Comparison of ENCODE assay signal across 8 cellular contexts in the genomic region with DNA sequence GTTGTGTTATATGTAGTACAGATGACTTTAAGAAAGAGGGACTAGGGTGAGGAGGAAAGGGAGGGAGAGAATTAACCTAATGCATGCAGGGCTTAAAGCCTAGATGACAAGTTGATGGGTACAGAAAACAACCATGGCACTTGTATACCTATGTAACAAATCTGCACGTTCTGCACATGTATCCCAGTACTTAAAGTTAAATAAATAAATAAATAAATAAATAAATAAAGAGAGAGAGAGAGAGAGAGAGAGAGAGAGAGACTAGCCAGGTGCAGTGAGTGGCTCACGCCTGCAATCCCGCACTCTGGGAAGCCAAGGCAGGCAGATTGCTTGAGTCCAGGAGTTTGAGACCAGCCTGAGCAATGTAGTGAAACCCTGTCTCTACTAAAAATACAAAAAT.
"Had no signal": no experiment of that assay in that cellular context is flagged by ENCODE, and none has a peak within 500 bp of the region (broad histone marks: within the 10 kb centered on the region; RNA-seq: fewer than 3 reads in every experiment).

No MANE protein-coding gene starts in this region.

- FAIRE-seq: HepG2, HTR-8/SVneo, K562 had no signal

- DNase-seq: IMR-90, KBM-7, KG1 had no signal

- H3K4me3 ChIP-seq: K562 had no signal

- H3K27ac ChIP-seq: HL-60, KMS-11 had no signal

- H3K4me2 ChIP-seq: KMS-11 had no signal

- ATAC-seq: HepG2, K562 had no signal

- H3K9ac ChIP-seq: KMS-11 had no signal
